9 cellular contexts compared by ENCODE assay signal in genomic region chr6:75283907-75284284, GRCh38. TPM values are rescaled to one million over a fixed set of nuclear protein-coding genes. Genes with fewer than 3 reads are reported as not detected.
DNase-seq lines count a peak whose midpoint lies in the region; ATAC-seq and TF ChIP-seq lines count a peak whose summit lies in the region.
"Had no signal": no experiment of that assay in that cellular context is flagged by ENCODE, and none has a peak within 500 bp of the region (broad histone marks: within the 10 kb centered on the region; RNA-seq: fewer than 3 reads in every experiment).

No MANE protein-coding gene starts in this region.

- no peaks in the 10 kb centered on the region for H3K36me3 ChIP-seq in NT2/D1 (ENCODE audit: insufficient read depth, insufficient read length, low read length)
- no peaks in the 10 kb centered on the region for H3K36me3 ChIP-seq in rectal smooth muscle tissue (ENCODE audit: control insufficient read depth, insufficient read depth, low read length)

- no peaks in the 10 kb centered on the region for H3K27me3 ChIP-seq in NT2/D1 (ENCODE audit: insufficient read depth, insufficient read length)
- H3K27me3 ChIP-seq in rectal smooth muscle tissue (ENCODE audit: control insufficient read depth, insufficient read depth, low read length) = no peaks in the 10 kb centered on the region

- H3K4me3 ChIP-seq in GM08714 (ENCODE audit: low read length) = peak overlapping the region; percentile 75
- H3K4me3 ChIP-seq in NT2/D1 (ENCODE audit: insufficient read length, low read depth) = peak overlapping the region; percentile 95
- H3K4me3 ChIP-seq in epithelial cell of proximal tubule (ENCODE audit: low read depth, low read length) = peak overlapping the region; percentile 77
- H3K4me3 ChIP-seq in rectal smooth muscle tissue (ENCODE audit: low read length) = peak overlapping the region; percentile 82

- H3K9me3 ChIP-seq in NT2/D1 (ENCODE audit: insufficient read depth, low read length) = no peaks in the 10 kb centered on the region

- TF ChIP-seq CTCF in epithelial cell of proximal tubule (conservative IDR thresholded peaks at IDR 0.05; ENCODE audit: low read depth, low read length) = no peak

- ATAC-seq in HG03175 (IDR thresholded peaks at IDR 0.05; ENCODE audit: unreplicated experiment) (no peak), GM21576 (IDR thresholded peaks at IDR 0.05; ENCODE audit: unreplicated experiment) (no peak), HG03025 (IDR thresholded peaks at IDR 0.05; ENCODE audit: low FRiP score, unreplicated experiment) (no peak)

- DNase-seq in NT2/D1 (ENCODE audit: low read depth, low spot score) (no peak), epithelial cell of proximal tubule (ENCODE audit: low read depth) (no peak), A172 (ENCODE audit: low spot score) (no peak)
- DNase-seq: stimulated activated naive CD4-positive, alpha-beta T cell treated with Interleukin-2 at 50 U/mL for 16 hours had no signal

- peak overlapping the region; percentile 88 for H3K9ac ChIP-seq in NT2/D1 (ENCODE audit: insufficient read length, low read depth)
- peak overlapping the region; percentile 85 for H3K9ac ChIP-seq in rectal smooth muscle tissue (ENCODE audit: low read length)

- H3K27ac ChIP-seq in rectal smooth muscle tissue (ENCODE audit: low read depth, low read length) = peak overlapping the region; percentile 89

- H3K4me1 ChIP-seq in NT2/D1 (ENCODE audit: insufficient read depth, insufficient read length) (no peaks in the 10 kb centered on the region), rectal smooth muscle tissue (ENCODE audit: control insufficient read depth, insufficient read depth, low read length) (peaks cover 7% of the 10 kb centered on the region)

RNA-seq across cellular contexts. Expression of gene TMEM30A, which starts 0.7 kb away (rescaled TPM):
- 62.7 and 73.1 TPM in 2 replicates for total RNA-seq in epithelial cell of proximal tubule
- total RNA-seq in A172 (2014; rRNA removed; shearing (Covaris generic)) = 122 and 133 TPM in 2 replicates

RNA-seq across cellular contexts. Expression of gene COX7A2, which starts 40.3 kb away (rescaled TPM):
- 322 and 342 TPM in 2 replicates for total RNA-seq in epithelial cell of proximal tubule
- 348 and 469 TPM in 2 replicates for total RNA-seq in A172 (2014; rRNA removed; shearing (Covaris generic))
